ENCODE assay signal across 14 cellular contexts in the genomic region with DNA sequence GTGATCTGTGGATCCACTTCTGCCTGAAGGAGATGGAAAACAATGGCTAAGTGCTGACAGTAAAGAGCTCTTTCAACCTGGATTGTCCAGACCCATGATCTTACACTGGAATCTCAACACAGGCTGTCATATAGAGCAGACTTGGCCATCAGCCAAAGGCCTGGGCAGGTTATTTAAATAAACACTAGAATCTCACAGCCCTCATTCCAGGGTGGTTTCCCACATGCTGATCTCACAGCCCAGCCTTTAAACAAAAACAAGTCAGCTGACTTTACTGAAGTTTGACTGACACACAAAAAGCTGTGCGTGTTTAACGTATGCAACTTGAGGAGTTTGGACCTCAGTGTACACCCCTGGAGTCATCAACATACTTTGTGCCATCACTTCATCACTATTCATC. TPM values are rescaled to one million over a fixed set of nuclear protein-coding genes. Genes with fewer than 3 reads are reported as not detected.
A peak's percentile ranks its signal among the peaks of the same experiment; 100 is the strongest.
DNase-seq lines count a peak whose midpoint lies in the region; ATAC-seq and TF ChIP-seq lines count a peak whose summit lies in the region.
"Had no signal": no experiment of that assay in that cellular context is flagged by ENCODE, and none has a peak within 500 bp of the region (broad histone marks: within the 10 kb centered on the region; RNA-seq: fewer than 3 reads in every experiment).

No MANE protein-coding gene starts in this region.

- H3K4me3 ChIP-seq in fibroblast of mammary gland (ENCODE audit: control insufficient read depth, low read depth, low read length) (no peak overlapping the region), upper lobe of right lung (no peak overlapping the region)
- H3K4me3 ChIP-seq: GM23338, MG63, Peyer's patch had no signal

- H3K27ac ChIP-seq in upper lobe of right lung: no peak overlapping the region
- H3K27ac ChIP-seq: Peyer's patch had no signal

- DNase-seq in NCI-H82 (lab: John Stamatoyannopoulos, UW) (peak; percentile 45), NCI-H82 treated with DMSO at 0.1 percent for 48 hours (lab: John Stamatoyannopoulos, UW; ENCODE audit: unreplicated experiment) (no peak), NCI-H526 (lab: John Stamatoyannopoulos, UW) (peak; percentile 39 to 77), fibroblast of mammary gland (ENCODE audit: low read depth) (peak; percentile 11), upper lobe of right lung (no peak), GM13977 (ENCODE audit: low spot score) (no peak), NCI-H1048 (lab: John Stamatoyannopoulos, UW) (no peak)
- DNase-seq: activated T-cell treated with anti-CD3 and anti-CD28 coated beads for 4 hours, amniotic stem cell, MG63, Peyer's patch had no signal

- TF ChIP-seq CTCF in fibroblast of mammary gland (conservative IDR thresholded peaks at IDR 0.05; ENCODE audit: control insufficient read depth, insufficient read depth, low read depth, low read length) (no peak), upper lobe of right lung (IDR thresholded peaks at IDR 0.05) (no peak), GM13977 (IDR thresholded peaks at IDR 0.05; ENCODE audit: extremely low read depth, insufficient read depth, missing control alignments) (no peak)

- in situ Hi-C loops in GM13977 (cut with MboI; ENCODE audit: low pct_unique_long_range_greater_than_20kb, low sequenced_read_pairs, unreplicated experiment): no loop called here

- no peaks in the 10 kb centered on the region for H3K9me3 ChIP-seq in upper lobe of right lung
- H3K9me3 ChIP-seq: MG63, Peyer's patch had no signal

- intact Hi-C loops in upper lobe of right lung (cut with DNase I): no loop called here

- H3K27me3 ChIP-seq in upper lobe of right lung: peaks cover 7% of the 10 kb centered on the region
- H3K27me3 ChIP-seq: MG63, Peyer's patch had no signal

- ATAC-seq in upper lobe of right lung: peak; percentile 34
- ATAC-seq in GM21737 (IDR thresholded peaks at IDR 0.05; ENCODE audit: unreplicated experiment): no peak
- ATAC-seq: GM23338; stimulated activated memory B cell treated with anti-CD40 and anti-IgM and Interleukin-4, amounts not matched to agents 10 μg/mL and 1 μg/mL and 100 μg/mL, for 72 hours had no signal

- H3K36me3 ChIP-seq in upper lobe of right lung: no peaks in the 10 kb centered on the region
- H3K36me3 ChIP-seq: MG63, Peyer's patch had no signal

- no peaks in the 10 kb centered on the region for H3K4me1 ChIP-seq in upper lobe of right lung
- H3K4me1 ChIP-seq: Peyer's patch had no signal

RNA-seq across cellular contexts. Expression of gene SYNDIG1, which starts 28.4 kb away (rescaled TPM):
- not detected for total RNA-seq in upper lobe of right lung

Comparison
In these comparisons a context has a peak if more than half of its experiments do, and no peak if none do; other contexts are left out.
1. DNase-seq: peak in NCI-H82 (single experiment), NCI-H526 (2 of 2) and fibroblast of mammary gland (single experiment); none in NCI-H82 treated with DMSO at 0.1 percent for 48 hours (single experiment), upper lobe of right lung (single experiment), GM13977 (single experiment) and NCI-H1048 (single experiment).